ENCODE assay signal across 28 cellular contexts in genomic region chr12:130479401-130480125, GRCh38.
"Had no signal": no experiment of that assay in that cellular context is flagged by ENCODE, and none has a peak within 500 bp of the region (broad histone marks: within the 10 kb centered on the region; RNA-seq: fewer than 3 reads in every experiment).

No MANE protein-coding gene starts in this region.

- H3K4me1 Mint-ChIP-seq: natural killer cell; stimulated activated memory B cell treated with anti-CD40 and anti-IgM and Interleukin-4, amounts not matched to agents 10 μg/mL and 1 μg/mL and 100 μg/mL, for 72 hours; stimulated activated naive CD8-positive, alpha-beta T cell treated with anti-CD3 and anti-CD28 coated beads, Interleukin-15, amount 100 ng/mL, for 72 hours had no signal

- H3K4me3 ChIP-seq: ovary, prostate gland, right atrium auricular region, skin epidermis, smooth muscle cell, suprapubic skin, testis, tibial artery, transverse colon, upper lobe of right lung, uterus had no signal

- H3K4me3 Mint-ChIP-seq: naive thymus-derived CD4-positive, alpha-beta T cell; natural killer cell; nephron; stimulated activated memory B cell treated with anti-CD40 and anti-IgM and Interleukin-4, amounts not matched to agents 10 μg/mL and 1 μg/mL and 100 μg/mL, for 72 hours; stimulated activated naive CD8-positive, alpha-beta T cell treated with anti-CD3 and anti-CD28 coated beads, Interleukin-15, amount 100 ng/mL, for 72 hours; type B pancreatic cell had no signal

- DNase-seq: naive thymus-derived CD4-positive, alpha-beta T cell; natural killer cell; occipital lobe; ovary; retina; spleen; stimulated activated CD4-positive, alpha-beta T cell treated with anti-CD3 and anti-CD28 coated beads, Interleukin-12 subunit alpha, Interleukin-12 subunit beta, amount 100 ng/mL, for 4 hours; stimulated activated CD4-positive, alpha-beta T cell treated with anti-CD3 and anti-CD28 coated beads, Interleukin-1b, Interleukin-23, amount 100 ng/mL, for 48 hours; stimulated activated CD4-positive, alpha-beta T cell treated with anti-CD3 and anti-CD28 coated beads, Interleukin-4, amount 100 ng/mL, for 1 hour; stimulated activated CD4-positive, alpha-beta T cell treated with anti-CD3 and anti-CD28 coated beads, Interleukin-4, amount 100 ng/mL, for 4 hours; stimulated activated CD8-positive, alpha-beta memory T cell treated with anti-CD3 and anti-CD28 coated beads, Interleukin-4, amount 100 ng/mL, for 48 hours; stimulated activated naive CD4-positive, alpha-beta T cell; stimulated activated naive CD8-positive, alpha-beta T cell treated with anti-CD3 and anti-CD28 coated beads, Interleukin-15, amount 100 ng/mL, for 72 hours; stimulated activated naive CD8-positive, alpha-beta T cell treated with anti-CD3 and anti-CD28 coated beads, Interleukin-15, Interleukin-2, amounts not matched to agents 100 U/mL and 50 U/mL, for 24 hours; substantia nigra; testis; tibial artery; transverse colon; upper lobe of right lung; uterus had no signal

- H3K27me3 ChIP-seq: ovary, right atrium auricular region, testis, uterus had no signal

- H3K9me3 ChIP-seq: ovary, prostate gland, right atrium auricular region, spleen, suprapubic skin, testis, tibial artery, transverse colon, upper lobe of right lung, uterus had no signal

- H3K4me2 ChIP-seq: smooth muscle cell had no signal

- H3K36me3 ChIP-seq: ovary, prostate gland, right atrium auricular region, spleen, suprapubic skin, tibial artery, transverse colon, upper lobe of right lung, uterus had no signal

- H3K27ac Mint-ChIP-seq: naive thymus-derived CD4-positive, alpha-beta T cell; natural killer cell; nephron; stimulated activated memory B cell treated with anti-CD40 and anti-IgM and Interleukin-4, amounts not matched to agents 10 μg/mL and 1 μg/mL and 100 μg/mL, for 72 hours; stimulated activated naive CD8-positive, alpha-beta T cell treated with anti-CD3 and anti-CD28 coated beads, Interleukin-15, amount 100 ng/mL, for 72 hours; type B pancreatic cell had no signal

- H3K36me3 Mint-ChIP-seq: naive thymus-derived CD4-positive, alpha-beta T cell; natural killer cell; stimulated activated memory B cell treated with anti-CD40 and anti-IgM and Interleukin-4, amounts not matched to agents 10 μg/mL and 1 μg/mL and 100 μg/mL, for 72 hours; type B pancreatic cell had no signal

- H3K27ac ChIP-seq: ovary, prostate gland, right atrium auricular region, skin epidermis, spleen, suprapubic skin, testis, tibial artery, transverse colon, upper lobe of right lung, uterus had no signal

- H3K9me3 Mint-ChIP-seq: naive thymus-derived CD4-positive, alpha-beta T cell; natural killer cell; nephron; stimulated activated memory B cell treated with anti-CD40 and anti-IgM and Interleukin-4, amounts not matched to agents 10 μg/mL and 1 μg/mL and 100 μg/mL, for 72 hours; stimulated activated naive CD8-positive, alpha-beta T cell treated with anti-CD3 and anti-CD28 coated beads, Interleukin-15, amount 100 ng/mL, for 72 hours; type B pancreatic cell had no signal

- H3K4me1 ChIP-seq: prostate gland, right atrium auricular region, spleen, testis, tibial artery, transverse colon, upper lobe of right lung, uterus had no signal
